Comparison of ENCODE assay signal across 16 cellular contexts in the genomic region with DNA sequence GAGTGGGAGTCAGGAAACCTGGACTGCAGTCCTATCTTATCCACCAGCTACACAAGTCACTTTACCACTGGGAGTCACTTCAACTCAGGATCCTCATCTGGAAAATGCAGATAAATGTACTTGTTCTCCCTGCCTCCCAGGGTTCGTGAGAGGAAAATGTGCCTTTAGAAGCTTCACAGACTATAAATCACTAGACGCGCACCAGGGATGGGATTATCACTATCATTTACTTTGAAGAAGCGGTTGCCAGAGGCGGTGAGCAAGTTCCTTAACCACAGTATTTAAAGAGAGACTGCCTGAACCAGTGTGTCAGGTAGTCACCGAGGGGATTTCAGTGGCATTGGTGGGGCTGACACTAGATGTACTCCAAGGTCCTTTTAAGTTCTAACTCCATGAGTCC.
"Had no signal": no experiment of that assay in that cellular context is flagged by ENCODE, and none has a peak within 500 bp of the region (broad histone marks: within the 10 kb centered on the region; RNA-seq: fewer than 3 reads in every experiment).

No MANE protein-coding gene starts in this region.

- H3K9me3 ChIP-seq: pancreas had no signal

- H3K27me3 ChIP-seq: hepatocyte, pancreas had no signal

- H3K79me2 ChIP-seq: hepatocyte had no signal

- H3K4me2 ChIP-seq: hepatocyte had no signal

- DNase-seq: effector CD4-positive, alpha-beta T cell; endodermal cell; erythroblast; foreskin melanocyte; head of caudate nucleus; left colon; mammary epithelial cell; occipital lobe; pancreas; right cardiac atrium; small intestine; stimulated activated CD4-positive, alpha-beta T cell treated with anti-CD3 and anti-CD28 coated beads, Interleukin-2, amount 100 ng/mL, for 48 hours; stimulated activated naive CD4-positive, alpha-beta T cell treated with Interleukin-2 at 50 U/mL for 16 hours; trophoblast cell had no signal

- H3K36me3 ChIP-seq: pancreas had no signal

- H3K4me3 ChIP-seq: coronary artery, hepatocyte, pancreas had no signal

- H2AFZ ChIP-seq: hepatocyte had no signal

- ATAC-seq: left colon, pancreas, right cardiac atrium had no signal

- H3K27ac ChIP-seq: coronary artery, hepatocyte, pancreas had no signal

- H3K4me1 ChIP-seq: pancreas had no signal
